1 cellular context compared by ENCODE assay signal in the genomic region with DNA sequence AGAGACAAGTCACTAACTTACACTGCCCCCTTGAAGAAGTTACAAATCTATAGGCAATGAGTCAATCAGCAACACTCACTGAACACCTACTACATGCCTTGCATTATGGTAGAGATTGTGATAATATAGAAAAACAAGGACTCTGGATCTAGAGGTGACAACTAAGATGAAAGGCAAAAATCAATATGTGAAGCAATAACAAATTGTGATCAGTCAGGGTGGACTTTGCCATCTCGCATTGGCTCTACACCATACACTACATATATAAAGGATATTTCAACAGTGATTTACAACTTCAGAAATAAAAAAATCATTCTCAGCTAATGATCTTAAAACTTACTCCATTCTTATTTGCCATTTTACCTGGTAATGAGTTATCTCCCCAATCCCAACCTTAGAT.
TF ChIP-seq lines count a peak whose summit lies in the region.

No MANE protein-coding gene starts in this region.

TF ChIP-seq in HepG2, 621 proteins besides CTCF, POLR2A, EP300 and RAD21 (continued from another document):
- TF ChIP-seq CEBPG (CRISPR knock-in tag; IDR thresholded peaks at IDR 0.05) (0 out of 2 replicates have a peak, but pooled peaks have one; percentile 23), SOX6 (IDR thresholded peaks at IDR 0.05) (no peak), SOX6 (CRISPR knock-in tag; IDR thresholded peaks at IDR 0.05) (no peak), HNF4A (CRISPR knock-in tag; IDR thresholded peaks at IDR 0.05) (peak; percentile 43), ZNF3 (CRISPR knock-in tag; IDR thresholded peaks at IDR 0.05) (0 out of 2 replicates have a peak, but pooled peaks have one; percentile 30), TBX3 (IDR thresholded peaks at IDR 0.05; ENCODE audit: borderline replicate concordance) (0 out of 2 replicates have a peak, but pooled peaks have one; percentile 25), EEA1 (CRISPR knock-in tag; IDR thresholded peaks at IDR 0.05; ENCODE audit: borderline replicate concordance) (no peak), ZNF34 (CRISPR knock-in tag; IDR thresholded peaks at IDR 0.05; ENCODE audit: borderline replicate concordance) (no peak), CEBPB (IDR thresholded peaks at IDR 0.05; ENCODE audit: borderline replicate concordance, low read depth, low read length) (peak; percentile 58; the same call in 1 of the 2 replicates), ZNF232 (CRISPR knock-in tag; IDR thresholded peaks at IDR 0.05; ENCODE audit: borderline replicate concordance) (no peak), EHMT2 (IDR thresholded peaks at IDR 0.05; ENCODE audit: borderline replicate concordance, low read depth, low read length) (peak; percentile 28; the same call in 1 of the 2 replicates), NCOR1 (IDR thresholded peaks at IDR 0.05; ENCODE audit: borderline replicate concordance, low read length) (0 out of 2 replicates have a peak, but pooled peaks have one; percentile 33), NFRKB (IDR thresholded peaks at IDR 0.05) (no peak), ZNF546 (CRISPR knock-in tag; conservative IDR thresholded peaks at IDR 0.05) (no peak), HNRNPLL (IDR thresholded peaks at IDR 0.05; ENCODE audit: low read depth, low read length, poor library complexity, severe bottlenecking) (no peak)
- TF ChIP-seq, protein P1, sequence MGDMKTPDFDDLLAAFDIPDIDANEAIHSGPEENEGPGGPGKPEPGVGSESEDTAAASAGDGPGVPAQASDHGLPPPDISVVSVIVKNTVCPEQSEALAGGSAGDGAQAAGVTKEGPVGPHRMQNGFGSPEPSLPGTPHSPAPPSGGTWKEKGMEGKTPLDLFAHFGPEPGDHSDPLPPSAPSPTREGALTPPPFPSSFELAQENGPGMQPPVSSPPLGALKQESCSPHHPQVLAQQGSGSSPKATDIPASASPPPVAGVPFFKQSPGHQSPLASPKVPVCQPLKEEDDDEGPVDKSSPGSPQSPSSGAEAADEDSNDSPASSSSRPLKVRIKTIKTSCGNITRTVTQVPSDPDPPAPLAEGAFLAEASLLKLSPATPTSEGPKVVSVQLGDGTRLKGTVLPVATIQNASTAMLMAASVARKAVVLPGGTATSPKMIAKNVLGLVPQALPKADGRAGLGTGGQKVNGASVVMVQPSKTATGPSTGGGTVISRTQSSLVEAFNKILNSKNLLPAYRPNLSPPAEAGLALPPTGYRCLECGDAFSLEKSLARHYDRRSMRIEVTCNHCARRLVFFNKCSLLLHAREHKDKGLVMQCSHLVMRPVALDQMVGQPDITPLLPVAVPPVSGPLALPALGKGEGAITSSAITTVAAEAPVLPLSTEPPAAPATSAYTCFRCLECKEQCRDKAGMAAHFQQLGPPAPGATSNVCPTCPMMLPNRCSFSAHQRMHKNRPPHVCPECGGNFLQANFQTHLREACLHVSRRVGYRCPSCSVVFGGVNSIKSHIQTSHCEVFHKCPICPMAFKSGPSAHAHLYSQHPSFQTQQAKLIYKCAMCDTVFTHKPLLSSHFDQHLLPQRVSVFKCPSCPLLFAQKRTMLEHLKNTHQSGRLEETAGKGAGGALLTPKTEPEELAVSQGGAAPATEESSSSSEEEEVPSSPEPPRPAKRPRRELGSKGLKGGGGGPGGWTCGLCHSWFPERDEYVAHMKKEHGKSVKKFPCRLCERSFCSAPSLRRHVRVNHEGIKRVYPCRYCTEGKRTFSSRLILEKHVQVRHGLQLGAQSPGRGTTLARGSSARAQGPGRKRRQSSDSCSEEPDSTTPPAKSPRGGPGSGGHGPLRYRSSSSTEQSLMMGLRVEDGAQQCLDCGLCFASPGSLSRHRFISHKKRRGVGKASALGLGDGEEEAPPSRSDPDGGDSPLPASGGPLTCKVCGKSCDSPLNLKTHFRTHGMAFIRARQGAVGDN (CRISPR knock-in tag; IDR thresholded peaks at IDR 0.05): no peak
